In the genomic region with DNA sequence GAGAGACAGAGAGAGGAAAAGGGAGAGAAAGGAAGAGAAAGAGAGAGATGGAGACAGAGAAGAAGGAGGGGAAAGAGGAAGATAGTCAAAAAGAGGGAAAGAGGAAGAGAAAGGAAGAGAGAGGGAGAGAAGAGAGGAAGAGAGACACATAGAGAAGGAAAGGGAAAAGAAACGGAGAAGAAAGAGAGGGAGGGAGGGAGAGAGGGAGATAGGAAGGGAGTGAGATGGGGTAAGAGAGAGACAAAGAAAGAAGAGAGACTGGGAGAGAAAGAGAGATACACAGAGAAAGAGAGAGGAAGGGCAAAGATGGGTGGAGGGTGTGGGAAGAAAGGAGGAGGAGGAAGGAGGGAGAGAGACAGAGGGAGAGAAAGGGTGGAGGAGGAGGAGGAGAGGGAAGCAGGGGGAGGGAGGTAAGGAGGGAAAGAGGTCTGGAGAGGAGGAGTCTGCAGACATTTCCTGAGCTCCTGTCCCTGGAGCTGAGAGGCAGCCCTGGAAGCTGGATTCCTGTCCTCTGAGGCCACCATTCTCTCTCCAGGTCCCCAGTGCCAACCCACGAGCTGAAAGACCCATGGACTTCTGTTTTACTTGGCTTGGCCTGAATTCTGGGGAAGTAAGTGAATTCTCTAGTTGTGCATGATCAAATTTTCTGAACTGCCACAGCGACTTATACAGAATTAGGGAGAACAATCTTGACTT, we compare ENCODE assay signal across 19 cellular contexts. TPM values are rescaled to one million over a fixed set of nuclear protein-coding genes. Genes with fewer than 3 reads are reported as not detected.
"Had no signal": no experiment of that assay in that cellular context is flagged by ENCODE, and none has a peak within 500 bp of the region (broad histone marks: within the 10 kb centered on the region; RNA-seq: fewer than 3 reads in every experiment).

No MANE protein-coding gene starts in this region.

- H3K4me1 ChIP-seq: thyroid gland had no signal

- ATAC-seq: effector memory CD8-positive, alpha-beta T cell; naive thymus-derived CD4-positive, alpha-beta T cell had no signal

- H3K27ac Mint-ChIP-seq: dendritic cell treated with granulocyte-macrophage colony-stimulating factor and Interleukin-4, amounts not matched to agents 40 ng/mL and 50 ng/mL, for 4 days; effector memory CD8-positive, alpha-beta T cell; naive thymus-derived CD4-positive, alpha-beta T cell; nephron progenitor cell; type B pancreatic cell had no signal

- H3K4me3 ChIP-seq: hepatocyte, smooth muscle cell, suprapubic skin, thyroid gland had no signal

- H3K27ac ChIP-seq: hepatocyte, suprapubic skin, thyroid gland had no signal

- DNase-seq: effector memory CD8-positive, alpha-beta T cell; foreskin melanocyte; head of caudate nucleus; mammary epithelial cell; naive thymus-derived CD4-positive, alpha-beta T cell; nephron progenitor cell; stimulated activated CD4-positive, alpha-beta T cell treated with anti-CD3 and anti-CD28 coated beads, Interleukin-2, amount 100 ng/mL, for 48 hours; stimulated activated naive CD4-positive, alpha-beta T cell treated with Interleukin-2 at 50 U/mL for 16 hours; thyroid gland had no signal

- H3K36me3 ChIP-seq: suprapubic skin, thyroid gland had no signal

- FAIRE-seq: colon, urothelium cell line had no signal

- H3K4me3 Mint-ChIP-seq: dendritic cell treated with granulocyte-macrophage colony-stimulating factor and Interleukin-4, amounts not matched to agents 40 ng/mL and 50 ng/mL, for 4 days; effector memory CD8-positive, alpha-beta T cell; naive thymus-derived CD4-positive, alpha-beta T cell; nephron progenitor cell; type B pancreatic cell had no signal

- H3K9me3 ChIP-seq: suprapubic skin, thyroid gland had no signal

- H3K9me3 Mint-ChIP-seq: dendritic cell treated with granulocyte-macrophage colony-stimulating factor and Interleukin-4, amounts not matched to agents 40 ng/mL and 50 ng/mL, for 4 days; effector memory CD8-positive, alpha-beta T cell; nephron progenitor cell; type B pancreatic cell had no signal

RNA-seq across cellular contexts. Expression of a gene that starts 9.9 kb away (rescaled TPM):
- total RNA-seq: epithelial cell of proximal tubule; mammary epithelial cell; mononuclear cell; naive thymus-derived CD4-positive, alpha-beta T cell; pulmonary artery endothelial cell had no signal
